In the genomic region with DNA sequence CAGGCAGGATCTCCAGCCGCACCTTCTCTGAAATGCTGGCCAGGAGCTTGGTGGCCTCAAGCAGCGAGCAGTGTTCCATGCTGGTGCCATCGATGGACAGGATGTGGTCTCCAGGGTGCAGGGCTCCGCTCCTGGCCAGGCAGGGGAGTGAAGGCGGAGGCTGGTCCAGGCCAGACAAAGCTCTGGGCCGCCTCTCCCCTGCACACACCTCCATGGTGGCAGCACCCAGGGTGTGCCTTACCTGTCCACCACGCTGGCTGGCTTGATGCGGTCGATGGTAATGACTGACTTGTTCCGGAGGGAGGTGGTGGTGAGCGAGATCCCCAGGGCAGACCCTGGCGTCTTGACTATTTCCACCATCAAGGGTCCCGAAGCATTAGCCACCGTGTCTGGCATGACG, we compare ENCODE assay signal across 19 cellular contexts. TPM values are rescaled to one million over a fixed set of nuclear protein-coding genes. Genes with fewer than 3 reads are reported as not detected.
A peak's percentile ranks its signal among the peaks of the same experiment; 100 is the strongest.
DNase-seq lines count a peak whose midpoint lies in the region; ATAC-seq and TF ChIP-seq lines count a peak whose summit lies in the region.
"Had no signal": no experiment of that assay in that cellular context is flagged by ENCODE, and none has a peak within 500 bp of the region (broad histone marks: within the 10 kb centered on the region; RNA-seq: fewer than 3 reads in every experiment).

No MANE protein-coding gene starts in this region.

- no peaks in the 10 kb centered on the region for H3K27me3 ChIP-seq in right atrium auricular region
- peaks cover 0 to 3% (median 0%) of the 10 kb centered on the region in 7 donors for H3K27me3 ChIP-seq in heart right ventricle
- H3K27me3 ChIP-seq in endodermal cell (ENCODE audit: control insufficient read depth, insufficient read depth, low read length, poor library complexity, severe bottlenecking), result no peaks in the 10 kb centered on the region
- H3K27me3 ChIP-seq in osteoblast (ENCODE audit: insufficient read depth, low read length), result no peaks in the 10 kb centered on the region

- H3K4me3 Mint-ChIP-seq in endodermal cell, result no peak overlapping the region
- H3K4me3 Mint-ChIP-seq: CD14-positive monocyte, IgD-negative memory B cell had no signal

- H3K27ac ChIP-seq in right atrium auricular region (peak overlapping the region; percentile 90 to 95), heart right ventricle (peak overlapping the region in 5 of 10 donors; percentile 90 to 96 (median 92)), endodermal cell (ENCODE audit: low read depth, low read length) (no peak overlapping the region), osteoblast (ENCODE audit: low read depth, low read length) (no peak overlapping the region)

- no peak overlapping the region for H3K9ac ChIP-seq in endodermal cell (ENCODE audit: extremely low read depth, low read length, poor library complexity, severe bottlenecking)

- H3K27me3 Mint-ChIP-seq in endodermal cell (ENCODE audit: insufficient read depth), result no peaks in the 10 kb centered on the region

- ATAC-seq in heart right ventricle (no peak), GM18502 (IDR thresholded peaks at IDR 0.05; ENCODE audit: poor library complexity, unreplicated experiment) (no peak)
- ATAC-seq: GM12878, PC-3 had no signal

- no peak for TF ChIP-seq CTCF in right atrium auricular region (IDR thresholded peaks at IDR 0.05)
- no peak for TF ChIP-seq CTCF in heart right ventricle (IDR thresholded peaks at IDR 0.05)
- peak; percentile 33 for TF ChIP-seq CTCF in endodermal cell (conservative IDR thresholded peaks at IDR 0.05)
- no peak for TF ChIP-seq CTCF in osteoblast (IDR thresholded peaks at IDR 0.05; ENCODE audit: extremely low read depth, low read depth, low read length)

- intact Hi-C loops in heart right ventricle (cut with DNase I), result no loop called here

- no peaks in the 10 kb centered on the region for H3K79me2 ChIP-seq in osteoblast (ENCODE audit: insufficient read depth, low read length)

- H3K4me1 Mint-ChIP-seq in endodermal cell, result no peaks in the 10 kb centered on the region
- H3K4me1 Mint-ChIP-seq: CD14-positive monocyte had no signal

- H3K36me3 Mint-ChIP-seq in endodermal cell (ENCODE audit: low read depth), result no peaks in the 10 kb centered on the region
- H3K36me3 Mint-ChIP-seq: CD14-positive monocyte had no signal

- H2AFZ ChIP-seq in osteoblast (ENCODE audit: low read length), result no peak overlapping the region

- H3K36me3 ChIP-seq in right atrium auricular region, result peaks cover 18% of the 10 kb centered on the region
- peaks cover 0 to 51% (median 0%) of the 10 kb centered on the region in 9 donors for H3K36me3 ChIP-seq in heart right ventricle
- no peaks in the 10 kb centered on the region for H3K36me3 ChIP-seq in endodermal cell (ENCODE audit: control insufficient read depth, insufficient read depth, low read length)
- no peaks in the 10 kb centered on the region for H3K36me3 ChIP-seq in osteoblast (ENCODE audit: insufficient read depth, low read length)

- DNase-seq in right atrium auricular region (ENCODE audit: low spot score), result no peak
- no peak for DNase-seq in heart right ventricle
- DNase-seq in endodermal cell, result peak; percentile 72
- peak; percentile 29 for DNase-seq in osteoblast (ENCODE audit: insufficient read length, low spot score, missing footprints)
- no peak for DNase-seq in NCI-H2081 (lab: John Stamatoyannopoulos, UW)
- DNase-seq in NOMO-1 treated with DMSO at 0.1 percent for 48 hours (lab: John Stamatoyannopoulos, UW; ENCODE audit: unreplicated experiment), result no peak
- no peak for DNase-seq in NCI-H2196 (lab: John Stamatoyannopoulos, UW; ENCODE audit: unreplicated experiment)
- DNase-seq: NCI-H1436 treated with DMSO at 0.1 percent for 48 hours; NCI-H2081 treated with DMSO at 0.1 percent for 48 hours; NCI-H345; NCI-H526 treated with DMSO at 0.1 percent for 48 hours; NK-92 treated with Interleukin-12 subunit alpha and Interleukin-12 subunit beta, amount 100 ng/mL, for 24 hours; PC-3; SHP77 had no signal

- no peak overlapping the region for H3K4me2 ChIP-seq in osteoblast (ENCODE audit: insufficient read depth, low read length)

- H3K4me1 ChIP-seq in right atrium auricular region (peaks cover 0 to 53% of the 10 kb centered on the region in 2 donors), heart right ventricle (peaks cover 17 to 69% (median 34%) of the 10 kb centered on the region in 9 donors), endodermal cell (ENCODE audit: control insufficient read depth, insufficient read depth, low read length) (no peaks in the 10 kb centered on the region), osteoblast (ENCODE audit: insufficient read depth, low read length) (no peaks in the 10 kb centered on the region)

- H3K27ac Mint-ChIP-seq in endodermal cell, result no peak overlapping the region
- H3K27ac Mint-ChIP-seq: CD14-positive monocyte, IgD-negative memory B cell had no signal

- H3K4me3 ChIP-seq in right atrium auricular region (no peak overlapping the region), heart right ventricle (no peak overlapping the region), endodermal cell (ENCODE audit: low read length) (no peak overlapping the region), osteoblast (ENCODE audit: insufficient read depth, low read length) (no peak overlapping the region)
- H3K4me3 ChIP-seq: GM12878 had no signal

- H4K20me1 ChIP-seq in osteoblast (ENCODE audit: insufficient read depth, low read length), result no peaks in the 10 kb centered on the region

- WGBS in heart right ventricle, 2 donors, result 87 to 90% methylated on average over 15 of the region's 15 CpGs
- WGBS in endodermal cell (ENCODE audit: insufficient coverage in 1 of 2, insufficient read length in 1 of 2), 2 experiments, result 92% methylated on average over 14 to 15 of the region's 15 CpGs

- H3K9me3 Mint-ChIP-seq in endodermal cell, result no peaks in the 10 kb centered on the region
- H3K9me3 Mint-ChIP-seq: CD14-positive monocyte, IgD-negative memory B cell had no signal

- H3K9me3 ChIP-seq in right atrium auricular region, result no peaks in the 10 kb centered on the region
- no peaks in the 10 kb centered on the region for H3K9me3 ChIP-seq in heart right ventricle
- no peaks in the 10 kb centered on the region for H3K9me3 ChIP-seq in endodermal cell (ENCODE audit: control insufficient read depth, low read length)
- no peaks in the 10 kb centered on the region for H3K9me3 ChIP-seq in osteoblast (ENCODE audit: low read depth, low read length)

RNA-seq across cellular contexts. Expression of a gene that starts 20.0 kb away (rescaled TPM):
- total RNA-seq in right atrium auricular region, result 10 to 100 TPM in 1 of 2 donors, 1 to 10 TPM in 1; 7.1 to 13.2 TPM
- total RNA-seq in heart right ventricle, result 10 to 100 TPM; 13.2 to 70.1 (median 39.4) TPM
- 10 to 100 TPM in 1 of 2 donors, 1 to 10 TPM in 1; 7.4 to 56.8 TPM for polyA plus RNA-seq in heart right ventricle
- total RNA-seq in endodermal cell, result 1 to 10 TPM; 2.0 to 2.2 TPM
- 1.1 TPM for polyA plus RNA-seq in endodermal cell (2013, experiment 1 of 2)
- polyA plus RNA-seq in endodermal cell (2013, experiment 2 of 2), result 0.79 TPM
- under 0.01 and 1.4 TPM in 2 replicates for total RNA-seq in osteoblast
- total RNA-seq: GM12878, HT-29 had no signal
- polyA plus RNA-seq: CD14-positive monocyte, GM12878, IgD-negative memory B cell had no signal

Comparison
In these comparisons a context has a peak if more than half of its experiments do, and no peak if none do; other contexts are left out.
1. DNase-seq: peak in endodermal cell (single experiment) and osteoblast (single experiment); none in right atrium auricular region (single experiment), heart right ventricle (0 of 2), NCI-H2081 (0 of 2), NOMO-1 treated with DMSO at 0.1 percent for 48 hours (single experiment) and NCI-H2196 (single experiment).
2. H3K27ac ChIP-seq: peak in right atrium auricular region (2 of 2); none in endodermal cell (single experiment) and osteoblast (single experiment).